1 cellular context compared by ENCODE assay signal in genomic region chr6:95248501-95248900, GRCh38.
TF ChIP-seq lines count a peak whose summit lies in the region.

No MANE protein-coding gene starts in this region.

TF ChIP-seq in IMR-90, 13 proteins besides CTCF, POLR2A, EP300 and RAD21:
- TF ChIP-seq RFX5 (IDR thresholded peaks at IDR 0.05; ENCODE audit: low read depth, low read length) (no peak), NFE2L2 (IDR thresholded peaks at IDR 0.05; ENCODE audit: low read depth, low read length) (no peak), SMC3 (IDR thresholded peaks at IDR 0.05; ENCODE audit: low read depth, low read length) (no peak), CEBPB (IDR thresholded peaks at IDR 0.05; ENCODE audit: low read depth, low read length) (no peak), MAZ (IDR thresholded peaks at IDR 0.05; ENCODE audit: borderline replicate concordance, low read depth, low read length) (no peak), FOS (IDR thresholded peaks at IDR 0.05; ENCODE audit: low read depth, low read length) (no peak), MAFK (IDR thresholded peaks at IDR 0.05; ENCODE audit: low read depth, low read length) (no peak)
TF ChIP-seq in IMR-90: peak in this region for 0.
